Comparison of ENCODE assay signal across 20 cellular contexts in the genomic region with DNA sequence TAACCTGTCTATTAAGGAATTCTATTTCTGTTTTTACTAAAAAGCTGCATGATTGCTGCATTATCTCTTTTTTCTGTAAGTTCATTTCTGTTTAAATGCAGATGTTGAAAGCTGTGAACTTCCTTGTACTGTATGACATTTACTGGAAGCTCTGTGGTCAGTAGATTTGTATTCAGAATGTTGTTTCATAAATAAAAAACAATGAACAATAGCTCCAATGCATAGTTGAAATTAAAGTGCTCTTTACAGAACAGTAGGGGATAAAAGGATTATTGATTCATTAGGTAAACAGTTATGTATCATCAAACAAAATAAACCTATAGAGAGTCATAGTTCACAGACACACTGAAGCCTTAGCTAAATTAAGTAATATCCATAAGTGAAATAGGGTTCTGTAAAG. TPM values are rescaled to one million over a fixed set of nuclear protein-coding genes. Genes with fewer than 3 reads are reported as not detected.
DNase-seq lines count a peak whose midpoint lies in the region; FAIRE-seq and TF ChIP-seq lines count a peak whose summit lies in the region.
"Had no signal": no experiment of that assay in that cellular context is flagged by ENCODE, and none has a peak within 500 bp of the region (broad histone marks: within the 10 kb centered on the region; RNA-seq: fewer than 3 reads in every experiment).

No MANE protein-coding gene starts in this region.

- no peak for TF ChIP-seq POLR2A in H54 (IDR thresholded peaks at IDR 0.05; ENCODE audit: low read depth, low read length)

- peak; percentile 91 for FAIRE-seq in H54 (lab: Jason Lieb, UNC)
- FAIRE-seq: A549, G401.6, GM12891, GM19239 had no signal

- no peak for DNase-seq in H54 (ENCODE audit: insufficient read length, low spot score)
- DNase-seq in SK-MEL-5 (ENCODE audit: low read depth, low spot score) = peak; percentile 60
- peak; percentile 13 for DNase-seq in amniotic epithelial cell (ENCODE audit: low read depth)
- DNase-seq in globus pallidus (ENCODE audit: low spot score) = peak; percentile 6
- no peak for DNase-seq in activated T-cell treated with anti-CD3 and anti-CD28 coated beads, Interleukin-2, amount 50 U/mL, for 24 hours
- DNase-seq in DMS153 (lab: John Stamatoyannopoulos, UW) = no peak
- DNase-seq in central memory CD4-positive, alpha-beta T cell = no peak
- DNase-seq in kidney glomerular epithelial cell (lab: John Stamatoyannopoulos, UW) = no peak
- DNase-seq: AML-193; CD4-positive, alpha-beta T cell; CD8-positive, alpha-beta T cell; COR-L47; DMS 273 treated with DMSO at 0.1 percent for 48 hours; DMS79 treated with DMSO at 0.1 percent for 48 hours; GF-D8 had no signal

- peaks cover 7% of the 10 kb centered on the region for H3K4me1 Mint-ChIP-seq in activated T-cell treated with anti-CD3 and anti-CD28 coated beads, Interleukin-2, amount 50 U/mL, for 24 hours (ENCODE audit: low read depth)
- H3K4me1 Mint-ChIP-seq: B cell had no signal

- in situ Hi-C loops in SK-MEL-5 (cut with HindIII; ENCODE audit: low pct_unique_long_range_greater_than_20kb, low sequenced_read_pairs) = no loop called here

- no peak overlapping the region for H3K27ac Mint-ChIP-seq in activated T-cell treated with anti-CD3 and anti-CD28 coated beads, Interleukin-2, amount 50 U/mL, for 24 hours
- H3K27ac Mint-ChIP-seq: B cell; CD4-positive, alpha-beta T cell; CD8-positive, alpha-beta T cell had no signal

- H3K9me3 Mint-ChIP-seq in activated T-cell treated with anti-CD3 and anti-CD28 coated beads, Interleukin-2, amount 50 U/mL, for 24 hours = no peaks in the 10 kb centered on the region
- H3K9me3 Mint-ChIP-seq: CD4-positive, alpha-beta T cell; CD8-positive, alpha-beta T cell had no signal

- H3K4me3 Mint-ChIP-seq in activated T-cell treated with anti-CD3 and anti-CD28 coated beads, Interleukin-2, amount 50 U/mL, for 24 hours = no peak overlapping the region
- H3K4me3 Mint-ChIP-seq: B cell; CD4-positive, alpha-beta T cell; CD8-positive, alpha-beta T cell had no signal

- no peaks in the 10 kb centered on the region for H3K36me3 Mint-ChIP-seq in activated T-cell treated with anti-CD3 and anti-CD28 coated beads, Interleukin-2, amount 50 U/mL, for 24 hours (ENCODE audit: low read depth)
- H3K36me3 Mint-ChIP-seq: CD8-positive, alpha-beta T cell had no signal

- no peaks in the 10 kb centered on the region for H3K27me3 Mint-ChIP-seq in activated T-cell treated with anti-CD3 and anti-CD28 coated beads, Interleukin-2, amount 50 U/mL, for 24 hours
- H3K27me3 Mint-ChIP-seq: B cell had no signal

RNA-seq across cellular contexts. Expression of gene FKTN, which starts 46.4 kb away (rescaled TPM):
- total RNA-seq in SK-MEL-5 (2014; rRNA removed; shearing (Covaris generic)) = 12.7 and 17.5 TPM in 2 replicates
- polyA plus RNA-seq in SK-MEL-5 (2015; cell fraction: cytosol; rRNA removed) = 10.0 and 11.7 TPM in 2 replicates
- 23.3 and 38.8 TPM in 2 replicates for polyA plus RNA-seq in SK-MEL-5 (2015; cell fraction: nucleus; rRNA removed)

Comparison
In these comparisons a context has a peak if more than half of its experiments do, and no peak if none do; other contexts are left out.
1. DNase-seq: peak in SK-MEL-5 (single experiment), amniotic epithelial cell (single experiment) and globus pallidus (single experiment); none in H54 (single experiment), activated T-cell treated with anti-CD3 and anti-CD28 coated beads, Interleukin-2, amount 50 U/mL, for 24 hours (single experiment), DMS153 (single experiment), central memory CD4-positive, alpha-beta T cell (single experiment) and kidney glomerular epithelial cell (single experiment).